Comparison of ENCODE assay signal across 23 cellular contexts in the genomic region with DNA sequence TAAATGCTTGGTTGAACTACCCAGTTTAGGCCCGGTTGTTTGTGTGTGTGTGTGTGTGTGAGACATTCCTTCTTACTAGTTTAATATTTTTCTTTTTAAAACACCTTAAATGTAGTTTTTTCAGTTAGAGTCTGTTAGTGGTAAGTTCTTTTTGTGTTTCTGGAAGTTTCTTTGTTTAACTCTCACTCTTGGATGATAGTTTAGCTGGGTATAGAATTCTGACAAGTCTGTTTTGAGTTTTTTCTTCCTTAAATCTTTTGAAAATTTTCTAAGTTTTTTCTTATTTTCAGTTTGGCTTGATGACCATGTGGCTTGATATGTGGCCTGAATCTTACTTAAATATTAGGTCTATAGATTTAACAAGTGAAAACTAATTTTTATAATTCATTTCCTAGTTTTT.
"Had no signal": no experiment of that assay in that cellular context is flagged by ENCODE, and none has a peak within 500 bp of the region (broad histone marks: within the 10 kb centered on the region; RNA-seq: fewer than 3 reads in every experiment).

No MANE protein-coding gene starts in this region.

- H3K27ac ChIP-seq: neural progenitor cell, prostate gland, right atrium auricular region, sigmoid colon, stomach, thyroid gland, vagina had no signal

- DNase-seq: cortex of kidney; effector memory CD8-positive, alpha-beta T cell; hypothalamus; mesenchymal stem cell; midbrain; naive thymus-derived CD4-positive, alpha-beta T cell; sigmoid colon; stimulated activated CD4-positive, alpha-beta T cell treated with anti-CD3 and anti-CD28 coated beads, Interleukin-2, amount 100 ng/mL, for 24 hours; stimulated activated CD4-positive, alpha-beta T cell treated with anti-CD3 and anti-CD28 coated beads, Interleukin-4, amount 100 ng/mL, for 24 hours; stimulated activated naive CD4-positive, alpha-beta T cell treated with Interleukin-2 at 50 U/mL for 16 hours; stomach; thyroid gland; trophoblast cell had no signal

- H3K4me3 ChIP-seq: neural progenitor cell, prostate gland, right atrium auricular region, sigmoid colon, stomach, thyroid gland, vagina had no signal

- H3K9me3 ChIP-seq: prostate gland, thyroid gland had no signal

- H3K27ac Mint-ChIP-seq: effector memory CD8-positive, alpha-beta T cell; nephron; neural progenitor cell; stimulated activated effector memory CD8-positive, alpha-beta T cell treated with anti-CD3 and anti-CD28 coated beads, Interleukin-12 subunit alpha, Interleukin-12 subunit beta, amount 100 ng/mL, for 72 hours had no signal

- H2AFZ ChIP-seq: neural progenitor cell had no signal

- FAIRE-seq: endometrium, frontal cortex, keratinocyte had no signal

- H3K4me1 Mint-ChIP-seq: nephron, neural progenitor cell had no signal

- H3K27me3 ChIP-seq: neural progenitor cell, right atrium auricular region, sigmoid colon, stomach, thyroid gland, vagina had no signal

- H3K27me3 Mint-ChIP-seq: effector memory CD8-positive, alpha-beta T cell; naive thymus-derived CD4-positive, alpha-beta T cell had no signal

- H3K9ac ChIP-seq: neural progenitor cell had no signal

- ATAC-seq: effector memory CD8-positive, alpha-beta T cell; left lobe of liver; naive thymus-derived CD4-positive, alpha-beta T cell; stimulated activated effector memory CD8-positive, alpha-beta T cell treated with anti-CD3 and anti-CD28 coated beads, Interleukin-12 subunit alpha, Interleukin-12 subunit beta, amount 100 ng/mL, for 72 hours had no signal

- H3K4me1 ChIP-seq: neural progenitor cell, prostate gland, thyroid gland, vagina had no signal

- H3K4me2 ChIP-seq: neural progenitor cell had no signal

- H3K36me3 ChIP-seq: prostate gland, right atrium auricular region, sigmoid colon, stomach, thyroid gland, vagina had no signal

- H3K4me3 Mint-ChIP-seq: effector memory CD8-positive, alpha-beta T cell; nephron; neural progenitor cell; stimulated activated effector memory CD8-positive, alpha-beta T cell treated with anti-CD3 and anti-CD28 coated beads, Interleukin-12 subunit alpha, Interleukin-12 subunit beta, amount 100 ng/mL, for 72 hours had no signal
